Comparison of ENCODE assay signal across 27 cellular contexts in the genomic region with DNA sequence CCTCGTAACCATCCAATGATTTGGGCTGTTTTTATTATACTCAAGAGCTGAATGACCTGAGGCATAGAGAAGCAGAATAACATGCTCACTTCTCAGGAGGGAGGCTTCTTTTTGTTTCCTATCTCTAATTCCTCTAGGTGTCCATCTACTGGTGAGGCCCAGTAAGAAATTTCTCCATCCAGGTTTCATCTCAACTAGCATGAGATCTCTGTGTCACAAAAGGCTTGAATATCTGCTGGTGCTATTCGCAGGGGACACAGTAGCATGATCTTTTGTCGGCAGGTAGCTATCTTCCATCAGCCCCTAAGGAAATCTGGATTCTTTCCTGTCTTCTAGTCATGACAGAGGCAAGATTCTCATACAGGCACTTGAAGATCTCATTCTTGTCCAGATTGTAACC. TPM values are rescaled to one million over a fixed set of nuclear protein-coding genes. Genes with fewer than 3 reads are reported as not detected.
A peak's percentile ranks its signal among the peaks of the same experiment; 100 is the strongest.
DNase-seq lines count a peak whose midpoint lies in the region; ATAC-seq, FAIRE-seq and TF ChIP-seq lines count a peak whose summit lies in the region.
"Had no signal": no experiment of that assay in that cellular context is flagged by ENCODE, and none has a peak within 500 bp of the region (broad histone marks: within the 10 kb centered on the region; RNA-seq: fewer than 3 reads in every experiment).

No MANE protein-coding gene starts in this region.

- H3K4me2 ChIP-seq in Loucy (ENCODE audit: low read depth, low read length, poor library complexity, severe bottlenecking), result no peak overlapping the region
- no peak overlapping the region for H3K4me2 ChIP-seq in keratinocyte (ENCODE audit: control insufficient read depth, extremely low read depth, insufficient read depth, low read depth, low read length)

- ATAC-seq in effector memory CD8-positive, alpha-beta T cell (replicated peaks), result no peak
- ATAC-seq in pancreas, result no peak
- ATAC-seq: activated naive CD4-positive, alpha-beta T cell treated with anti-CD3 and anti-CD28 coated beads, Interleukin-2, amount 50 U/mL, for 72 hours; heart left ventricle; left colon; natural killer cell; T-helper 17 cell had no signal

- no peaks in the 10 kb centered on the region for H3K36me3 ChIP-seq in Loucy (ENCODE audit: insufficient read depth, low read length)
- H3K36me3 ChIP-seq in bronchial epithelial cell (ENCODE audit: control insufficient read depth, insufficient read depth, low read length), result peaks cover 4% of the 10 kb centered on the region
- H3K36me3 ChIP-seq in keratinocyte (ENCODE audit: control insufficient read depth in 2 of 2, extremely low read depth in 1 of 2, insufficient read depth in 2 of 2, low read length in 2 of 2), result peaks cover 15 to 22% of the 10 kb centered on the region in 2 experiments
- no peaks in the 10 kb centered on the region for H3K36me3 ChIP-seq in pancreas
- H3K36me3 ChIP-seq in CD4-positive, alpha-beta memory T cell (ENCODE audit: insufficient read depth, low read length), result no peaks in the 10 kb centered on the region
- H3K36me3 ChIP-seq: heart left ventricle, sigmoid colon, SJSA1, upper lobe of left lung had no signal

- H3K4me1 Mint-ChIP-seq in effector memory CD8-positive, alpha-beta T cell (ENCODE audit: low read depth in 2 of 2), result no peaks in the 10 kb centered on the region
- no peaks in the 10 kb centered on the region for H3K4me1 Mint-ChIP-seq in activated T-helper 1 cell treated with anti-CD3 and anti-CD28 coated beads, Interleukin-12 subunit alpha, Interleukin-12 subunit beta, Interleukin-2, Interleukin-4 antibody, amounts not matched to agents 30 ng/mL and 10 ng/mL and 1 ng/mL, durations not matched to agents 14 hours and 24 hours and 36 hours (ENCODE audit: low read depth)
- no peaks in the 10 kb centered on the region for H3K4me1 Mint-ChIP-seq in CD4-positive, alpha-beta memory T cell
- H3K4me1 Mint-ChIP-seq: activated CD4-positive, alpha-beta T cell treated with anti-CD3 and anti-CD28 coated beads, Interleukin-2, amount 10 ng/mL, durations not matched to agents 24 days and 14 days; mesothelial cell of epicardium; natural killer cell; T-helper 17 cell had no signal

- no peaks in the 10 kb centered on the region for H3K9me1 ChIP-seq in keratinocyte (ENCODE audit: control insufficient read depth, extremely low read depth, insufficient read depth, low read length)

- no peak overlapping the region for H3K4me3 ChIP-seq in AG04450 (ENCODE audit: low read depth, low read length)
- H3K4me3 ChIP-seq in Loucy (ENCODE audit: low read length, poor library complexity, severe bottlenecking), result no peak overlapping the region
- H3K4me3 ChIP-seq in bronchial epithelial cell (ENCODE audit: low read depth, low read length), result no peak overlapping the region
- no peak overlapping the region for H3K4me3 ChIP-seq in keratinocyte (ENCODE audit: control insufficient read depth in 2 of 3, extremely low read depth in 1 of 3, insufficient read depth in 2 of 3, low read depth in 1 of 3, low read length in 3 of 3)
- no peak overlapping the region for H3K4me3 ChIP-seq in pancreas
- H3K4me3 ChIP-seq in CD4-positive, alpha-beta memory T cell (ENCODE audit: low read length in 2 of 2), result no peak overlapping the region
- H3K4me3 ChIP-seq: heart left ventricle, sigmoid colon, SJSA1, upper lobe of left lung had no signal

- no peak overlapping the region for H3K27ac Mint-ChIP-seq in effector memory CD8-positive, alpha-beta T cell
- H3K27ac Mint-ChIP-seq in activated T-helper 1 cell treated with anti-CD3 and anti-CD28 coated beads, Interleukin-12 subunit alpha, Interleukin-12 subunit beta, Interleukin-2, Interleukin-4 antibody, amounts not matched to agents 30 ng/mL and 10 ng/mL and 1 ng/mL, durations not matched to agents 14 hours and 24 hours and 36 hours, result no peak overlapping the region
- no peak overlapping the region for H3K27ac Mint-ChIP-seq in CD4-positive, alpha-beta memory T cell
- H3K27ac Mint-ChIP-seq: activated CD4-positive, alpha-beta T cell treated with anti-CD3 and anti-CD28 coated beads, Interleukin-2, amount 10 ng/mL, durations not matched to agents 24 days and 14 days; activated naive CD4-positive, alpha-beta T cell treated with anti-CD3 and anti-CD28 coated beads, Interleukin-2, amount 50 U/mL, for 72 hours; mesothelial cell of epicardium; natural killer cell; T-helper 17 cell had no signal

- H3K9me2 ChIP-seq in Loucy (replicated peaks; ENCODE audit: low read depth, low read length), result no peaks in the 10 kb centered on the region

- H3K4me1 ChIP-seq in Loucy (ENCODE audit: insufficient read depth, low read length, poor library complexity, severe bottlenecking) (no peaks in the 10 kb centered on the region), keratinocyte (ENCODE audit: control insufficient read depth, extremely low read depth, insufficient read depth, low read length) (no peaks in the 10 kb centered on the region), pancreas (no peaks in the 10 kb centered on the region)
- H3K4me1 ChIP-seq in CD4-positive, alpha-beta memory T cell (ENCODE audit: insufficient read depth, low read length), result no peaks in the 10 kb centered on the region
- H3K4me1 ChIP-seq: heart left ventricle, sigmoid colon, SJSA1, upper lobe of left lung had no signal

- H3K9me3 ChIP-seq in AG04450 (ENCODE audit: control insufficient read depth, insufficient read depth, low read length) (no peaks in the 10 kb centered on the region), Loucy (ENCODE audit: insufficient read depth, low read depth, low read length) (no peaks in the 10 kb centered on the region), keratinocyte (ENCODE audit: control insufficient read depth, low read depth, low read length) (no peaks in the 10 kb centered on the region), pancreas (no peaks in the 10 kb centered on the region)
- H3K9me3 ChIP-seq in CD4-positive, alpha-beta memory T cell (ENCODE audit: control insufficient read depth in 1 of 2, low read length in 2 of 2), result no peaks in the 10 kb centered on the region
- H3K9me3 ChIP-seq: heart left ventricle, sigmoid colon, SJSA1, upper lobe of left lung had no signal

- H3K79me2 ChIP-seq in Loucy (ENCODE audit: insufficient read depth, low read length) (no peaks in the 10 kb centered on the region), keratinocyte (ENCODE audit: control insufficient read depth, insufficient read depth, low read length) (no peaks in the 10 kb centered on the region)

- no peak for FAIRE-seq in bronchial epithelial cell (lab: Jason Lieb, UNC)
- FAIRE-seq in keratinocyte (lab: Jason Lieb, UNC), result no peak
- no peak for FAIRE-seq in pancreas (lab: Jason Lieb, UNC)
- FAIRE-seq: HTR-8/SVneo had no signal

- TF ChIP-seq CTCF in AG04450 (IDR thresholded peaks at IDR 0.05; ENCODE audit: low read depth, low read length) (0 out of 2 replicates have a peak, but pooled peaks have one; percentile 16), Loucy (conservative IDR thresholded peaks at IDR 0.05; ENCODE audit: low read length) (peak; percentile 34), bronchial epithelial cell (IDR thresholded peaks at IDR 0.05; ENCODE audit: insufficient read depth, low read length, severe bottlenecking) (peak; percentile 2), keratinocyte (optimal IDR thresholded peaks at IDR 0.05 in 1 of 3, IDR thresholded peaks at IDR 0.05 in 1 of 3, conservative IDR thresholded peaks at IDR 0.05 in 1 of 3; ENCODE audit: extremely low read depth in 1 of 3, insufficient read depth in 2 of 3, low read length in 3 of 3) (peak in 2 of 3 experiments; percentile 6 to 9), pancreas (IDR thresholded peaks at IDR 0.05) (no peak)

- POLR2A ChIA-PET in AG04450 (lab: Yijun Ruan, JAX), result no interaction called here
- POLR2A ChIA-PET in CD4-positive, alpha-beta memory T cell (lab: Charles Lee; ENCODE audit: partially characterized antibody), result no interaction called here

- H3K36me3 Mint-ChIP-seq in effector memory CD8-positive, alpha-beta T cell (ENCODE audit: insufficient read depth), result no peaks in the 10 kb centered on the region
- no peaks in the 10 kb centered on the region for H3K36me3 Mint-ChIP-seq in activated T-helper 1 cell treated with anti-CD3 and anti-CD28 coated beads, Interleukin-12 subunit alpha, Interleukin-12 subunit beta, Interleukin-2, Interleukin-4 antibody, amounts not matched to agents 30 ng/mL and 10 ng/mL and 1 ng/mL, durations not matched to agents 14 hours and 24 hours and 36 hours (ENCODE audit: low read depth)
- H3K36me3 Mint-ChIP-seq in CD4-positive, alpha-beta memory T cell, result no peaks in the 10 kb centered on the region
- H3K36me3 Mint-ChIP-seq: activated naive CD4-positive, alpha-beta T cell treated with anti-CD3 and anti-CD28 coated beads, Interleukin-2, amount 50 U/mL, for 72 hours; natural killer cell had no signal

- H3K27ac ChIP-seq in AG04450 (ENCODE audit: low read depth, low read length) (no peak overlapping the region), keratinocyte (ENCODE audit: control insufficient read depth, insufficient read depth, low read length) (no peak overlapping the region), pancreas (no peak overlapping the region)
- no peak overlapping the region for H3K27ac ChIP-seq in CD4-positive, alpha-beta memory T cell (ENCODE audit: low read depth, low read length)
- H3K27ac ChIP-seq: heart left ventricle, sigmoid colon, SJSA1, upper lobe of left lung had no signal

- no peak overlapping the region for H3K4me3 Mint-ChIP-seq in effector memory CD8-positive, alpha-beta T cell
- H3K4me3 Mint-ChIP-seq in activated T-helper 1 cell treated with anti-CD3 and anti-CD28 coated beads, Interleukin-12 subunit alpha, Interleukin-12 subunit beta, Interleukin-2, Interleukin-4 antibody, amounts not matched to agents 30 ng/mL and 10 ng/mL and 1 ng/mL, durations not matched to agents 14 hours and 24 hours and 36 hours, result no peak overlapping the region
- no peak overlapping the region for H3K4me3 Mint-ChIP-seq in CD4-positive, alpha-beta memory T cell
- H3K4me3 Mint-ChIP-seq: activated CD4-positive, alpha-beta T cell treated with anti-CD3 and anti-CD28 coated beads, Interleukin-2, amount 10 ng/mL, durations not matched to agents 24 days and 14 days; mesothelial cell of epicardium; natural killer cell; T-helper 17 cell had no signal

- dilution Hi-C loops in keratinocyte (cut with MboI; ENCODE audit: extremely low pct_ligation_motif_present, low sequenced_read_pairs), result no loop called here

- WGBS in pancreas, 2 donors, result 77 to 87% methylated on average over 3 of the region's 3 CpGs

- DNase-seq in AG04450 (ENCODE audit: low read depth, low spot score) (no peak), bronchial epithelial cell (ENCODE audit: low read depth) (no peak), keratinocyte (ENCODE audit: low read depth, low spot score) (no peak), pancreas (no peak)
- DNase-seq in effector memory CD8-positive, alpha-beta T cell, result no peak
- DNase-seq in activated T-helper 1 cell treated with anti-CD3 and anti-CD28 coated beads, Interleukin-12 subunit alpha, Interleukin-12 subunit beta, Interleukin-2, Interleukin-4 antibody, amounts not matched to agents 30 ng/mL and 10 ng/mL and 1 ng/mL, durations not matched to agents 14 hours and 24 hours and 36 hours (ENCODE audit: low spot score), result no peak
- DNase-seq in CD4-positive, alpha-beta memory T cell, result no peak
- DNase-seq: activated CD4-positive, alpha-beta T cell treated with anti-CD3 and anti-CD28 coated beads, Interleukin-2, amount 10 ng/mL, durations not matched to agents 24 days and 14 days; aorta; cerebellar nuclear complex; heart left ventricle; KG1; left colon; MV-4-11; natural killer cell; NCI-H1694 treated with DMSO at 0.1 percent for 48 hours; sigmoid colon; T-helper 17 cell; upper lobe of left lung had no signal

- intact Hi-C loops in activated T-helper 1 cell treated with anti-CD3 and anti-CD28 coated beads, Interleukin-12 subunit alpha, Interleukin-12 subunit beta, Interleukin-2, Interleukin-4 antibody, amounts not matched to agents 30 ng/mL and 10 ng/mL and 1 ng/mL, durations not matched to agents 14 hours and 24 hours and 36 hours (cut with micrococcal nuclease), result no loop called here
- intact Hi-C loops in pancreas (cut with DNase I), result no loop called here
- intact Hi-C loops in CD4-positive, alpha-beta memory T cell (cut with micrococcal nuclease), result no loop called here

- H3K9ac ChIP-seq in Loucy (ENCODE audit: low read depth, low read length, poor library complexity, severe bottlenecking) (no peak overlapping the region), keratinocyte (ENCODE audit: control insufficient read depth, extremely low read depth, insufficient read depth, low read length) (no peak overlapping the region)

- CTCF ChIA-PET in AG04450 (lab: Charles Lee), result interaction anchor here (0.8 to 1.6 kb wide), 4 partner anchors 13 to 327 kb away, joined by 3 to 6 read pairs (median 3); no protein-coding TSS in a partner anchor
- CTCF ChIA-PET in CD4-positive, alpha-beta memory T cell (lab: Charles Lee; ENCODE audit: partially characterized antibody), result interaction anchor here (0.9 to 1.8 kb wide), 4 partner anchors 11 to 315 kb away, joined by 3 to 5 read pairs (median 4); no protein-coding TSS in a partner anchor

- no peak overlapping the region for H2AFZ ChIP-seq in Loucy (ENCODE audit: low read length)
- H2AFZ ChIP-seq in keratinocyte (ENCODE audit: control insufficient read depth, low read length), result no peak overlapping the region

- no peaks in the 10 kb centered on the region for H3K27me3 ChIP-seq in AG04450 (ENCODE audit: control insufficient read depth, insufficient read depth, low read length)
- no peaks in the 10 kb centered on the region for H3K27me3 ChIP-seq in Loucy (ENCODE audit: insufficient read depth, low read length, poor library complexity, severe bottlenecking)
- no peaks in the 10 kb centered on the region for H3K27me3 ChIP-seq in bronchial epithelial cell (ENCODE audit: control insufficient read depth, insufficient read depth, low read length)
- no peaks in the 10 kb centered on the region for H3K27me3 ChIP-seq in keratinocyte (ENCODE audit: control insufficient read depth, extremely low read depth, insufficient read depth, low read length)
- no peaks in the 10 kb centered on the region for H3K27me3 ChIP-seq in pancreas
- no peaks in the 10 kb centered on the region for H3K27me3 ChIP-seq in CD4-positive, alpha-beta memory T cell (ENCODE audit: insufficient read depth, low read length)
- H3K27me3 ChIP-seq: sigmoid colon, SJSA1, upper lobe of left lung had no signal

- H4K20me1 ChIP-seq in Loucy (ENCODE audit: insufficient read depth, low read length, poor library complexity, severe bottlenecking) (no peaks in the 10 kb centered on the region), keratinocyte (ENCODE audit: control insufficient read depth, extremely low read depth, insufficient read depth, low read length) (no peaks in the 10 kb centered on the region)

- H3F3A ChIP-seq in Loucy (ENCODE audit: low read depth), result no peaks in the 10 kb centered on the region

- no peaks in the 10 kb centered on the region for H3K9me3 Mint-ChIP-seq in effector memory CD8-positive, alpha-beta T cell
- H3K9me3 Mint-ChIP-seq in activated T-helper 1 cell treated with anti-CD3 and anti-CD28 coated beads, Interleukin-12 subunit alpha, Interleukin-12 subunit beta, Interleukin-2, Interleukin-4 antibody, amounts not matched to agents 30 ng/mL and 10 ng/mL and 1 ng/mL, durations not matched to agents 14 hours and 24 hours and 36 hours, result no peaks in the 10 kb centered on the region
- H3K9me3 Mint-ChIP-seq in CD4-positive, alpha-beta memory T cell, result no peaks in the 10 kb centered on the region
- H3K9me3 Mint-ChIP-seq: activated CD4-positive, alpha-beta T cell treated with anti-CD3 and anti-CD28 coated beads, Interleukin-2, amount 10 ng/mL, durations not matched to agents 24 days and 14 days; activated naive CD4-positive, alpha-beta T cell treated with anti-CD3 and anti-CD28 coated beads, Interleukin-2, amount 50 U/mL, for 72 hours; mesothelial cell of epicardium; natural killer cell had no signal

- peaks cover 17 to 26% of the 10 kb centered on the region in 2 donors for H3K27me3 Mint-ChIP-seq in effector memory CD8-positive, alpha-beta T cell
- H3K27me3 Mint-ChIP-seq in activated T-helper 1 cell treated with anti-CD3 and anti-CD28 coated beads, Interleukin-12 subunit alpha, Interleukin-12 subunit beta, Interleukin-2, Interleukin-4 antibody, amounts not matched to agents 30 ng/mL and 10 ng/mL and 1 ng/mL, durations not matched to agents 14 hours and 24 hours and 36 hours (ENCODE audit: insufficient read depth), result peaks cover 10% of the 10 kb centered on the region
- H3K27me3 Mint-ChIP-seq in CD4-positive, alpha-beta memory T cell, result peaks cover 3 to 9% of the 10 kb centered on the region in 2 donors

RNA-seq across cellular contexts. Expression of gene IFNE, which starts 8.9 kb away (rescaled TPM):
- 0.52 and 0.67 TPM in 2 replicates for polyA plus RNA-seq in AG04450 (2011; rRNA removed)
- polyA minus RNA-seq in AG04450 (2011; rRNA and poly(A)+ RNA removed), result 0.46 and 1.7 TPM in 2 replicates
- 4.0 and 12.4 TPM in 2 replicates for total RNA-seq in bronchial epithelial cell
- polyA plus RNA-seq in keratinocyte, result 0.51 to 3.9 TPM (median 2.6 TPM) in 3 replicates
- polyA plus RNA-seq in keratinocyte (2011; ENCODE audit: low read depth), result 4.2 TPM
- 0.08 and 0.24 TPM in 2 replicates for polyA plus RNA-seq in keratinocyte (2011; cell fraction: cytosol; rRNA removed)
- 16.1 and 17.8 TPM in 2 replicates for polyA plus RNA-seq in keratinocyte (2011; cell fraction: nucleus; rRNA removed)
- 0.60 and 3.0 TPM in 2 replicates for polyA plus RNA-seq in keratinocyte (2012; ENCODE audit: low replicate concordance)
- polyA minus RNA-seq in keratinocyte, result 0.36 to 9.0 TPM (median 2.8 TPM) in 3 replicates
- not detected for polyA minus RNA-seq in keratinocyte (2011; cell fraction: cytosol; rRNA and poly(A)+ RNA removed)
- polyA minus RNA-seq in keratinocyte (2011; cell fraction: nucleus; rRNA and poly(A)+ RNA removed), result 8.4 and 23.0 TPM in 2 replicates
- total RNA-seq in activated T-helper 1 cell treated with anti-CD3 and anti-CD28 coated beads, Interleukin-12 subunit alpha, Interleukin-12 subunit beta, Interleukin-2, Interleukin-4 antibody, amounts not matched to agents 30 ng/mL and 10 ng/mL and 1 ng/mL, durations not matched to agents 14 hours and 24 hours and 36 hours, result not detected in 2 replicates
- total RNA-seq in pancreas, result not detected
- polyA plus RNA-seq in pancreas, result under 1 TPM in 1 of 2 donors, not detected in 1; 0.12 TPM
- total RNA-seq in CD4-positive, alpha-beta memory T cell, result not detected
- polyA plus RNA-seq in CD4-positive, alpha-beta memory T cell, result not detected
- total RNA-seq: activated CD4-positive, alpha-beta T cell treated with anti-CD3 and anti-CD28 coated beads, Interleukin-2, amount 10 ng/mL, durations not matched to agents 24 days and 14 days; activated naive CD4-positive, alpha-beta T cell treated with anti-CD3 and anti-CD28 coated beads, Interleukin-2, amount 50 U/mL, for 72 hours; aorta; G401; left colon; natural killer cell; OCI-LY7; posterior vena cava; sigmoid colon; T-helper 17 cell; upper lobe of left lung had no signal
- polyA plus RNA-seq: aorta, heart left ventricle, sigmoid colon had no signal

RNA-seq across cellular contexts. Expression of gene IFNA1, which starts 33.0 kb away (rescaled TPM):
- polyA plus RNA-seq in AG04450 (2011; rRNA removed) (not detected in 2 replicates), keratinocyte (not detected in 3 replicates), pancreas (not detected)
- polyA minus RNA-seq in AG04450 (2011; rRNA and poly(A)+ RNA removed), result not detected in 2 replicates
- total RNA-seq in bronchial epithelial cell (not detected in 2 replicates), pancreas (not detected)
- polyA plus RNA-seq in keratinocyte (2011; ENCODE audit: low read depth), result not detected
- polyA plus RNA-seq in keratinocyte (2011; cell fraction: cytosol; rRNA removed), result not detected in 2 replicates
- polyA plus RNA-seq in keratinocyte (2011; cell fraction: nucleus; rRNA removed), result not detected in 2 replicates
- 0.82 TPM in 1 of 2 replicates, not detected in the other for polyA plus RNA-seq in keratinocyte (2012; ENCODE audit: low replicate concordance)
- polyA minus RNA-seq in keratinocyte, result not detected in 3 replicates
- polyA minus RNA-seq in keratinocyte (2011; cell fraction: cytosol; rRNA and poly(A)+ RNA removed), result not detected
- polyA minus RNA-seq in keratinocyte (2011; cell fraction: nucleus; rRNA and poly(A)+ RNA removed), result not detected in 2 replicates
- total RNA-seq in activated T-helper 1 cell treated with anti-CD3 and anti-CD28 coated beads, Interleukin-12 subunit alpha, Interleukin-12 subunit beta, Interleukin-2, Interleukin-4 antibody, amounts not matched to agents 30 ng/mL and 10 ng/mL and 1 ng/mL, durations not matched to agents 14 hours and 24 hours and 36 hours, result not detected in 2 replicates
- not detected for total RNA-seq in CD4-positive, alpha-beta memory T cell
- not detected for polyA plus RNA-seq in CD4-positive, alpha-beta memory T cell
- total RNA-seq: activated CD4-positive, alpha-beta T cell treated with anti-CD3 and anti-CD28 coated beads, Interleukin-2, amount 10 ng/mL, durations not matched to agents 24 days and 14 days; activated naive CD4-positive, alpha-beta T cell treated with anti-CD3 and anti-CD28 coated beads, Interleukin-2, amount 50 U/mL, for 72 hours; aorta; G401; heart left ventricle; left colon; mesothelial cell of epicardium; natural killer cell; OCI-LY7; posterior vena cava; sigmoid colon; SJSA1; T-helper 17 cell had no signal
- polyA plus RNA-seq: aorta, heart left ventricle had no signal

Comparison
In these comparisons a context has a peak if more than half of its experiments do, and no peak if none do; other contexts are left out.
1. CTCF ChIP-seq: peak in AG04450 (single experiment), Loucy (single experiment), bronchial epithelial cell (single experiment) and keratinocyte (2 of 3); none in pancreas (0 of 4).